ENCODE assay signal across 8 cellular contexts in genomic region chr1:56525463-56526155, GRCh38. TPM values are rescaled to one million over a fixed set of nuclear protein-coding genes. Genes with fewer than 3 reads are reported as not detected.
DNase-seq lines count a peak whose midpoint lies in the region; ATAC-seq and TF ChIP-seq lines count a peak whose summit lies in the region.
"Had no signal": no experiment of that assay in that cellular context is flagged by ENCODE, and none has a peak within 500 bp of the region (broad histone marks: within the 10 kb centered on the region; RNA-seq: fewer than 3 reads in every experiment).

No MANE protein-coding gene starts in this region.

- ATAC-seq in GM18870 (IDR thresholded peaks at IDR 0.05; ENCODE audit: unreplicated experiment) (peak; percentile 88), HG02678 (IDR thresholded peaks at IDR 0.05; ENCODE audit: unreplicated experiment) (peak; percentile 86), esophagus mucosa (peak; percentile 83)

- H3K27ac ChIP-seq in stomach (peak overlapping the region in 2 of 5 donors; percentile 18 to 38), WERI-Rb-1 (no peak overlapping the region)

- no peak overlapping the region for H3K4me3 ChIP-seq in stomach
- no peak overlapping the region for H3K4me3 ChIP-seq in WERI-Rb-1 (ENCODE audit: low read depth, low read length)

- no peak for TF ChIP-seq EP300 in stomach (IDR thresholded peaks at IDR 0.05)

- no peak for TF ChIP-seq POLR2A in stomach (IDR thresholded peaks at IDR 0.05)

- H3K4me1 ChIP-seq in stomach = peaks cover 29 to 73% (median 53%) of the 10 kb centered on the region in 4 donors

- H3K27me3 ChIP-seq in stomach = no peaks in the 10 kb centered on the region
- H3K27me3 ChIP-seq in WERI-Rb-1 (ENCODE audit: insufficient read depth, low read depth, severe bottlenecking) = no peaks in the 10 kb centered on the region

- DNase-seq in NCI-H1092 (lab: John Stamatoyannopoulos, UW) (peak; percentile 6), stomach (peak; percentile 36), WERI-Rb-1 (no peak), NCI-H1105 (lab: John Stamatoyannopoulos, UW) (no peak)

- H3K9me3 ChIP-seq in stomach (no peaks in the 10 kb centered on the region), WERI-Rb-1 (ENCODE audit: severe bottlenecking) (no peaks in the 10 kb centered on the region)

- no peak for TF ChIP-seq CTCF in stomach (IDR thresholded peaks at IDR 0.05)
- TF ChIP-seq CTCF in WERI-Rb-1 (IDR thresholded peaks at IDR 0.05; ENCODE audit: low read depth, low read length) = no peak

- H3K36me3 ChIP-seq in stomach = peaks cover 13 to 33% (median 28%) of the 10 kb centered on the region in 4 donors
- no peaks in the 10 kb centered on the region for H3K36me3 ChIP-seq in WERI-Rb-1

- 30 to 54% (median 42%) methylated on average over 5 of the region's 5 CpGs for WGBS in stomach, 5 donors

- intact Hi-C loops in stomach (cut with DNase I; ENCODE audit: low total_unique reads) = no loop called here

RNA-seq across cellular contexts. Expression of gene PLPP3, which starts 53.8 kb away (rescaled TPM):
- total RNA-seq in esophagus mucosa = 14.7 TPM
- 100 to 1,000 TPM in 2 of 5 donors, 10 to 100 TPM in 3; 28.7 to 145 (median 64.7) TPM for total RNA-seq in stomach
- polyA plus RNA-seq in stomach = 10 to 100 TPM; 11.1 to 37.3 (median 17.6) TPM
- total RNA-seq: T-helper 2 cell treated with Interferon-gamma antibody and Interleukin-4, amounts not matched to agents 100 ng/mL and 5 ng/mL, for 36 hours had no signal

Comparison
In these comparisons a context has a peak if more than half of its experiments do, and no peak if none do; other contexts are left out.
1. DNase-seq: peak in NCI-H1092 (single experiment) and stomach (single experiment); none in WERI-Rb-1 (single experiment) and NCI-H1105 (single experiment).
2. Peak in every context shown above with its lines, with median percentiles within 50 percentile points of each other: ATAC-seq.